In genomic region chr6:97396880-97397279, GRCh38 we compare ENCODE assay signal across 30 cellular contexts.
"Had no signal": no experiment of that assay in that cellular context is flagged by ENCODE, and none has a peak within 500 bp of the region (broad histone marks: within the 10 kb centered on the region; RNA-seq: fewer than 3 reads in every experiment).

No MANE protein-coding gene starts in this region.

- H3K9me3 ChIP-seq: ascending aorta, breast epithelium, colonic mucosa, gastrocnemius medialis, heart left ventricle had no signal

- H3K27ac ChIP-seq: ascending aorta, breast epithelium, cardiac muscle cell, colonic mucosa, gastrocnemius medialis, heart left ventricle, WERI-Rb-1 had no signal

- ATAC-seq: activated CD4-positive, CD25-positive, alpha-beta regulatory T cell treated with anti-CD3 and anti-CD28 coated beads, Interleukin-2, amount 50 U/mL, for 24 hours; activated CD8-positive, alpha-beta memory T cell treated with anti-CD3 and anti-CD28 coated beads, Interleukin-2, amount 10 ng/mL, durations not matched to agents 7 days and 5 days; activated CD8-positive, alpha-beta T cell treated with anti-CD3 and anti-CD28 coated beads for 36 hours; activated naive CD4-positive, alpha-beta T cell treated with anti-CD3 and anti-CD28 coated beads, Interleukin-2, amount 50 U/mL, for 72 hours; esophagus mucosa; gastrocnemius medialis; heart left ventricle; T-helper 17 cell had no signal

- H3K4me3 ChIP-seq: ascending aorta, breast epithelium, cardiac muscle cell, colonic mucosa, gastrocnemius medialis, heart left ventricle had no signal

- H3K27me3 ChIP-seq: ascending aorta, breast epithelium, cardiac muscle cell, colonic mucosa, gastrocnemius medialis, heart left ventricle had no signal

- H3K36me3 ChIP-seq: ascending aorta, breast epithelium, cardiac muscle cell, colonic mucosa, gastrocnemius medialis, heart left ventricle, WERI-Rb-1 had no signal

- DNase-seq: activated B cell treated with CpG ODN at 0.5 μM for 24 hours; activated CD4-positive, alpha-beta T cell treated with anti-CD3 and anti-CD28 coated beads for 48 hours; activated CD4-positive, alpha-beta T cell treated with anti-CD3 and anti-CD28 coated beads, Interleukin-2, amount 50 U/mL, for 1 hour; activated CD4-positive, alpha-beta T cell treated with anti-CD3 and anti-CD28 coated beads, Interleukin-2, amount 50 U/mL, for 48 hours; activated CD8-positive, alpha-beta memory T cell treated with anti-CD3 and anti-CD28 coated beads, Interleukin-2, amount 10 ng/mL, durations not matched to agents 7 days and 5 days; activated CD8-positive, alpha-beta memory T cell treated with anti-CD3 and anti-CD28 coated beads, Interleukin-2, amount 50 U/mL, for 4 hours; activated CD8-positive, alpha-beta T cell treated with anti-CD3 and anti-CD28 coated beads for 36 hours; activated effector memory CD4-positive, alpha-beta T cell treated with anti-CD3 and anti-CD28 coated beads, Interleukin-2, amount 50 U/mL, for 16 hours; activated naive CD4-positive, alpha-beta T cell; activated naive CD4-positive, alpha-beta T cell treated with anti-CD3 and anti-CD28 coated beads, Interleukin-2, amount 10 ng/mL, durations not matched to agents 7 days and 5 days; activated naive CD8-positive, alpha-beta T cell treated with anti-CD3 and anti-CD28 coated beads, Interleukin-2, amount 10 ng/mL, durations not matched to agents 7 days and 5 days; activated T-cell treated with anti-CD3 and anti-CD28 coated beads, Interleukin-2, amount 50 U/mL, for 1 hour; activated T-cell treated with anti-CD3 and anti-CD28 coated beads, Interleukin-2, amount 50 U/mL, for 48 hours; central memory CD4-positive, alpha-beta T cell; cerebellar nuclear complex; colonic mucosa; effector CD8-positive, alpha-beta T cell; foreskin fibroblast; gastrocnemius medialis; glutamatergic neuron; heart left ventricle; T-helper 17 cell; T1000; WERI-Rb-1 had no signal

- H3K4me1 ChIP-seq: ascending aorta, breast epithelium, colonic mucosa, gastrocnemius medialis had no signal
